ENCODE assay signal across 1 cellular context in the genomic region with DNA sequence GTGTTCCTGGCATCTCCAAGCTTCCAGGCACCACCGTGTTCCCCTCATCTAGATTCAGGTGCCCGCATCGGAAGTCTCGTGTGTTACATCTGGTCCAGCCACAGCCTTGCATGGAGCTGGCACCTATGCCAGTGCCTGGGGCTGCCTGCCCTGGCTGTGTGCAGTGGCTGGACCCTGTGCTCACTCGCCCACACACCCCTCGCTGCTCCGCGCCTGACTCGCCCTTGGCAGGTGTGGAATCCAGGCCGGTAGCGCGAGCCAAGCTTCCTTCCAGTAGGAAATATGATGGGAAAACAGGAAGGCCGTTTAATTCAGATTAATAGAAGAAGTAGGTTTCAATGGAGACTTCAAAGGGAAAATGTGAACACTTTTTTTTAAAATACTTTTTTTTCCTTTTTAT.
TF ChIP-seq lines count a peak whose summit lies in the region.

No MANE protein-coding gene starts in this region.

TF ChIP-seq in H1, 55 proteins besides CTCF, POLR2A, EP300 and RAD21 (continued from another document):
- TF ChIP-seq SP2 (IDR thresholded peaks at IDR 0.05; ENCODE audit: low read length) = no peak
- no peak for TF ChIP-seq NRF1 (IDR thresholded peaks at IDR 0.05; ENCODE audit: low read depth, low read length)
- no peak for TF ChIP-seq RBBP5 (IDR thresholded peaks at IDR 0.05; ENCODE audit: borderline replicate concordance, low read depth, low read length)
- TF ChIP-seq SIN3A (conservative IDR thresholded peaks at IDR 0.05 in 1 of 2, IDR thresholded peaks at IDR 0.05 in 1 of 2; ENCODE audit: low read depth in 1 of 2, low read length in 2 of 2) = no peak
- TF ChIP-seq TAF1 (IDR thresholded peaks at IDR 0.05; ENCODE audit: low read depth, low read length) = no peak
- TF ChIP-seq CHD2 (IDR thresholded peaks at IDR 0.05; ENCODE audit: low read length) = no peak
- TF ChIP-seq JUN (IDR thresholded peaks at IDR 0.05; ENCODE audit: low read depth, low read length) = no peak
- no peak for TF ChIP-seq ATF2 (IDR thresholded peaks at IDR 0.05; ENCODE audit: low read length)
- no peak for TF ChIP-seq HDAC6 (IDR thresholded peaks at IDR 0.05; ENCODE audit: low read depth, low read length)
- no peak for TF ChIP-seq POLR2AphosphoS5 (IDR thresholded peaks at IDR 0.05; ENCODE audit: low read depth, low read length)
- no peak for TF ChIP-seq SUZ12 (IDR thresholded peaks at IDR 0.05; ENCODE audit: low read length)
- TF ChIP-seq CREB1 (IDR thresholded peaks at IDR 0.05) = no peak
- no peak for TF ChIP-seq TEAD4 (IDR thresholded peaks at IDR 0.05; ENCODE audit: low read depth, low read length)
- no peak for TF ChIP-seq CHD1 (IDR thresholded peaks at IDR 0.05; ENCODE audit: low read depth, low read length)
- TF ChIP-seq FOSL1 (IDR thresholded peaks at IDR 0.05; ENCODE audit: insufficient read depth, low read depth, low read length) = no peak
